Comparison of ENCODE assay signal across 1 cellular context in the genomic region with DNA sequence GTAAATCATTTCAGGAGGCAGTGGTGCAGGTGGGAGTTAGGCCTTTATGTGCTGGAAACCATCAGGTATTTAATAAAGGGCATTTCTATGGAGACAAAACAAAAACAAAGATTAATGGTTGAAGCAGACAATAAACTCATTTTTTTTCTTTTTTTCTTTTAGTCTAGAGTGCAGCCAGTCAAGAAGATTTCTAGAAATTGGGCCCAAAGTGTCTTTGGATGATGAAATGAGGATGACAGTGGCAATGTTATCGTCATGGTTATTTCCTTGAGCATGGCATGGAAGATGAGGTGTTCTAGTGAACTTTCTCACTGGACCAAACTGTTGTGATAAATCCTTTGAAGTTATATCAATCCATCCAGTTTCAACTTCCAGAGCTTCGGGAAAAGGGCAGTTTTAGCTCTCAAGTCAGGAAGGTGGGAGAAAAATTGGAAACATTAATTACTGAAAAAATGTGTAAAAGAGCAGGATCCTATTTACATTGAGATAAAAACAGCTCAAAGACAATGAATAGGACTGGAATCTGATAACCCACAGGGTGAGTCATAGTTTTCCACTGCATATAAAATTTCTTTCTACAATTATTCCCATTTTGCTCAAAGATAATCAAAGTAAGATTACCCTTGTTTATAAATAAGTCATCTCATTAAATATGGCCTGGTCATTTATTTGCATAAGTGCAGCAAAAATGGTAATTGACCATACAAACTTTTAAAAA.
TF ChIP-seq lines count a peak whose summit lies in the region.

No MANE protein-coding gene starts in this region.

TF ChIP-seq in IMR-90, 13 proteins besides CTCF, POLR2A, EP300 and RAD21:
- TF ChIP-seq FOS (IDR thresholded peaks at IDR 0.05; ENCODE audit: low read depth, low read length) (peak; percentile 42; the same call in 1 of the 2 replicates), BHLHE40 (IDR thresholded peaks at IDR 0.05; ENCODE audit: low read depth, low read length) (no peak)
